2 cellular contexts compared by ENCODE assay signal in genomic region chr3:184173374-184173722, GRCh38.
TF ChIP-seq lines count a peak whose summit lies in the region.

No MANE protein-coding gene starts in this region.

TF ChIP-seq in SK-N-SH, 30 proteins besides CTCF, POLR2A, EP300 and RAD21:
- TF ChIP-seq USF1 (IDR thresholded peaks at IDR 0.05; ENCODE audit: borderline replicate concordance, low read depth) (no peak), SIN3A (IDR thresholded peaks at IDR 0.05; ENCODE audit: borderline replicate concordance, low read depth, low read length) (no peak), ELF1 (IDR thresholded peaks at IDR 0.05) (no peak), IRF3 (IDR thresholded peaks at IDR 0.05; ENCODE audit: low read depth, low read length) (no peak), JUND (IDR thresholded peaks at IDR 0.05) (no peak), TAF1 (IDR thresholded peaks at IDR 0.05; ENCODE audit: borderline replicate concordance, low read depth, low read length) (no peak), FOXJ3 (CRISPR knock-in tag; IDR thresholded peaks at IDR 0.05) (no peak), TEAD4 (IDR thresholded peaks at IDR 0.05; ENCODE audit: borderline replicate concordance, insufficient read depth) (no peak), RXRA (IDR thresholded peaks at IDR 0.05; ENCODE audit: borderline replicate concordance, low read depth) (no peak), RCOR1 (IDR thresholded peaks at IDR 0.05; ENCODE audit: low read length) (no peak)
- TF ChIP-seq, protein P1, sequence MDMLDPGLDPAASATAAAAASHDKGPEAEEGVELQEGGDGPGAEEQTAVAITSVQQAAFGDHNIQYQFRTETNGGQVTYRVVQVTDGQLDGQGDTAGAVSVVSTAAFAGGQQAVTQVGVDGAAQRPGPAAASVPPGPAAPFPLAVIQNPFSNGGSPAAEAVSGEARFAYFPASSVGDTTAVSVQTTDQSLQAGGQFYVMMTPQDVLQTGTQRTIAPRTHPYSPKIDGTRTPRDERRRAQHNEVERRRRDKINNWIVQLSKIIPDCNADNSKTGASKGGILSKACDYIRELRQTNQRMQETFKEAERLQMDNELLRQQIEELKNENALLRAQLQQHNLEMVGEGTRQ (IDR thresholded peaks at IDR 0.05; ENCODE audit: borderline replicate concordance, low read depth, low read length) = no peak
TF ChIP-seq in SK-N-SH: peak in this region for 0.

TF ChIP-seq in SK-N-SH treated with all-trans-retinoic acid at 6 μM for 48 hours, 23 proteins besides CTCF, POLR2A, EP300 and RAD21:
- TF ChIP-seq ESRRG (CRISPR knock-in tag; IDR thresholded peaks at IDR 0.05) (no peak), CSRNP3 (CRISPR knock-in tag; IDR thresholded peaks at IDR 0.05) (no peak), TOX (CRISPR knock-in tag; IDR thresholded peaks at IDR 0.05; ENCODE audit: borderline replicate concordance) (no peak), ZFP3 (CRISPR knock-in tag; IDR thresholded peaks at IDR 0.05) (no peak), ZNF8 (CRISPR knock-in tag; IDR thresholded peaks at IDR 0.05) (no peak), PATZ1 (CRISPR knock-in tag; IDR thresholded peaks at IDR 0.05; ENCODE audit: borderline replicate concordance) (no peak), ZFP30 (CRISPR knock-in tag; IDR thresholded peaks at IDR 0.05) (no peak), OSR1 (CRISPR knock-in tag; IDR thresholded peaks at IDR 0.05) (no peak), ZC3H10 (CRISPR knock-in tag; IDR thresholded peaks at IDR 0.05) (no peak), ARNTL (CRISPR knock-in tag; IDR thresholded peaks at IDR 0.05; ENCODE audit: borderline replicate concordance, low read depth) (no peak), BACH2 (CRISPR knock-in tag; IDR thresholded peaks at IDR 0.05; ENCODE audit: borderline replicate concordance) (no peak), CSDC2 (CRISPR knock-in tag; IDR thresholded peaks at IDR 0.05) (no peak), TSHZ2 (CRISPR knock-in tag; IDR thresholded peaks at IDR 0.05) (no peak), ZNF70 (CRISPR knock-in tag; IDR thresholded peaks at IDR 0.05) (no peak), RARB (CRISPR knock-in tag; IDR thresholded peaks at IDR 0.05) (no peak)
- TF ChIP-seq, protein P2, sequence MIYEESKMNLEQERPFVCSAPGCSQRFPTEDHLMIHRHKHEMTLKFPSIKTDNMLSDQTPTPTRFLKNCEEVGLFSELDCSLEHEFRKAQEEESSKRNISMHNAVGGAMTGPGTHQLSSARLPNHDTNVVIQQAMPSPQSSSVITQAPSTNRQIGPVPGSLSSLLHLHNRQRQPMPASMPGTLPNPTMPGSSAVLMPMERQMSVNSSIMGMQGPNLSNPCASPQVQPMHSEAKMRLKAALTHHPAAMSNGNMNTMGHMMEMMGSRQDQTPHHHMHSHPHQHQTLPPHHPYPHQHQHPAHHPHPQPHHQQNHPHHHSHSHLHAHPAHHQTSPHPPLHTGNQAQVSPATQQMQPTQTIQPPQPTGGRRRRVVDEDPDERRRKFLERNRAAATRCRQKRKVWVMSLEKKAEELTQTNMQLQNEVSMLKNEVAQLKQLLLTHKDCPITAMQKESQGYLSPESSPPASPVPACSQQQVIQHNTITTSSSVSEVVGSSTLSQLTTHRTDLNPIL (CRISPR knock-in tag; IDR thresholded peaks at IDR 0.05; ENCODE audit: low read depth) = no peak
- TF ChIP-seq, protein P3, sequence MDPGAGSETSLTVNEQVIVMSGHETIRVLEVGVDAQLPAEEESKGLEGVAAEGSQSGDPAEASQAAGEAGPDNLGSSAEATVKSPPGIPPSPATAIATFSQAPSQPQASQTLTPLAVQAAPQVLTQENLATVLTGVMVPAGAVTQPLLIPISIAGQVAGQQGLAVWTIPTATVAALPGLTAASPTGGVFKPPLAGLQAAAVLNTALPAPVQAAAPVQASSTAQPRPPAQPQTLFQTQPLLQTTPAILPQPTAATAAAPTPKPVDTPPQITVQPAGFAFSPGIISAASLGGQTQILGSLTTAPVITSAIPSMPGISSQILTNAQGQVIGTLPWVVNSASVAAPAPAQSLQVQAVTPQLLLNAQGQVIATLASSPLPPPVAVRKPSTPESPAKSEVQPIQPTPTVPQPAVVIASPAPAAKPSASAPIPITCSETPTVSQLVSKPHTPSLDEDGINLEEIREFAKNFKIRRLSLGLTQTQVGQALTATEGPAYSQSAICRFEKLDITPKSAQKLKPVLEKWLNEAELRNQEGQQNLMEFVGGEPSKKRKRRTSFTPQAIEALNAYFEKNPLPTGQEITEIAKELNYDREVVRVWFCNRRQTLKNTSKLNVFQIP (CRISPR knock-in tag; IDR thresholded peaks at IDR 0.05; ENCODE audit: borderline replicate concordance, low read depth) = no peak
